27 cellular contexts compared by ENCODE assay signal in the genomic region with DNA sequence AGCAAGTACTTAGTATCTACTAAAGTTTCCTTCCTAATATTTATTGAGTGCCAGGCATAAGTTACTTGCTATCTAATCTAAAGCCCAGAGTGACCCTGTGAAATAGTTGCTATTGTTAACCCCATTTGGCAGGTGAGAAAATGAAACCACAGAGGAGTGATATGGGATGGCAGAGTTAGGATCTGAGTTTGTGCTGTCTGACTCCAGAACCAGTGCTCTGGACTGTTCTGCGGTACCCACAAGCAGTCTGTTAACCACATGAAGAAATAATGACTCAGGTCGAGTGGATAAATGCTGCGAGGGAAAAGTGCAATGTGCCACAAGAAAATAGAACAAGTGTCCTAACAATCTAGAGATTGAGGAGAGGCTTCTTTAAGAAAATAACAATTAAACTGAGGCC.
DNase-seq lines count a peak whose midpoint lies in the region; ATAC-seq and TF ChIP-seq lines count a peak whose summit lies in the region.
"Had no signal": no experiment of that assay in that cellular context is flagged by ENCODE, and none has a peak within 500 bp of the region (broad histone marks: within the 10 kb centered on the region; RNA-seq: fewer than 3 reads in every experiment).

No MANE protein-coding gene starts in this region.

- no peaks in the 10 kb centered on the region for H3K79me1 ChIP-seq in H9 (ENCODE audit: insufficient read depth, low read depth, low read length, poor library complexity, severe bottlenecking)

- in situ Hi-C loops in mammary epithelial cell (cut with MboI; ENCODE audit: low sequenced_read_pairs in 2 of 2), result no loop called here

- no CpG with 5 or more reads among the region's 3 CpGs for WGBS in H9 (ENCODE audit: extremely low coverage, insufficient read length, low lambda C conversion rate)
- 78% methylated on average over 3 of the region's 3 CpGs for WGBS in mammary epithelial cell (ENCODE audit: low coverage, missing lambda C conversion rate)

- H3K9me3 ChIP-seq in H9 (ENCODE audit: control insufficient read depth, low read depth, low read length) (no peaks in the 10 kb centered on the region), mammary epithelial cell (replicated peaks; ENCODE audit: insufficient read depth, low read length) (peaks cover 5% of the 10 kb centered on the region)
- H3K9me3 ChIP-seq: ascending aorta, BE2C, gastroesophageal sphincter, pancreas, stomach, uterus had no signal

- no peak overlapping the region for H4K91ac ChIP-seq in H9 (ENCODE audit: insufficient read length, low read depth, low read length)

- peaks cover 25% of the 10 kb centered on the region for H3K4me1 Mint-ChIP-seq in activated T-cell treated with anti-CD3 and anti-CD28 coated beads, Interleukin-2, amount 50 U/mL, for 72 hours (ENCODE audit: low read depth)
- H3K4me1 Mint-ChIP-seq in activated T-cell treated with anti-CD3 and anti-CD28 coated beads, Interleukin-2, amount 50 U/mL, for 24 hours (ENCODE audit: low read depth), result peaks cover 35% of the 10 kb centered on the region
- H3K4me1 Mint-ChIP-seq in activated T-helper 17 cell treated with anti-CD3 and anti-CD28 coated beads, Interleukin-2, amount 50 U/mL, for 72 hours, result peaks cover 5% of the 10 kb centered on the region
- peaks cover 43% of the 10 kb centered on the region for H3K4me1 Mint-ChIP-seq in stimulated activated effector memory CD8-positive, alpha-beta T cell treated with anti-CD3 and anti-CD28 coated beads, Interleukin-12 subunit alpha, Interleukin-12 subunit beta, amount 100 ng/mL, for 72 hours
- peaks cover 10 to 13% of the 10 kb centered on the region in 2 experiments; a peak in 3 of 4 replicates for H3K4me1 Mint-ChIP-seq in H9

- no TSS peak for BruUV-seq in mammary epithelial cell (replicated peaks; lab: Mats Ljungman, UMichigan)

- H2BK5ac ChIP-seq in H9 (ENCODE audit: insufficient read length, low read length), result no peak overlapping the region

- CTCF ChIA-PET in mammary epithelial cell (lab: Charles Lee; ENCODE audit: low non-redundant PET), result no interaction called here

- no peak overlapping the region for H3T11ph ChIP-seq in H9 (ENCODE audit: low read length)

- no peaks in the 10 kb centered on the region for H3K36me3 ChIP-seq in mammary epithelial cell (ENCODE audit: insufficient read depth, low read length)
- H3K36me3 ChIP-seq: ascending aorta, BE2C, gastroesophageal sphincter, neural progenitor cell, pancreas, stomach, uterus had no signal

- H3K4me1 ChIP-seq in H9 (ENCODE audit: insufficient read depth, low read length), result peaks cover 2% of the 10 kb centered on the region; the same call in 1 of the 2 replicates
- no peaks in the 10 kb centered on the region for H3K4me1 ChIP-seq in mammary epithelial cell (ENCODE audit: insufficient read depth, low read length)
- H3K4me1 ChIP-seq: ascending aorta, BE2C, neural progenitor cell, pancreas, uterus had no signal

- H3K23ac ChIP-seq in H9 (ENCODE audit: insufficient read length, low read depth, low read length), result no peak overlapping the region

- no peak overlapping the region for H2BK20ac ChIP-seq in H9 (ENCODE audit: low read depth, low read length, poor library complexity, severe bottlenecking)

- H3K4me2 ChIP-seq in H9 (ENCODE audit: insufficient read depth, insufficient read length, low read length) (no peak overlapping the region), mammary epithelial cell (ENCODE audit: insufficient read depth, low read depth, low read length) (no peak overlapping the region)
- H3K4me2 ChIP-seq: KMS-11, neural progenitor cell, smooth muscle cell had no signal

- no peak overlapping the region for H3K4me3 Mint-ChIP-seq in activated T-cell treated with anti-CD3 and anti-CD28 coated beads, Interleukin-2, amount 50 U/mL, for 72 hours
- H3K4me3 Mint-ChIP-seq in activated T-cell treated with anti-CD3 and anti-CD28 coated beads, Interleukin-2, amount 50 U/mL, for 24 hours, result no peak overlapping the region
- H3K4me3 Mint-ChIP-seq in activated T-helper 17 cell treated with anti-CD3 and anti-CD28 coated beads, Interleukin-2, amount 50 U/mL, for 72 hours, result no peak overlapping the region
- no peak overlapping the region for H3K4me3 Mint-ChIP-seq in stimulated activated effector memory CD8-positive, alpha-beta T cell treated with anti-CD3 and anti-CD28 coated beads, Interleukin-12 subunit alpha, Interleukin-12 subunit beta, amount 100 ng/mL, for 72 hours
- no peak overlapping the region for H3K4me3 Mint-ChIP-seq in H9
- H3K4me3 Mint-ChIP-seq: activated CD4-positive, alpha-beta T cell treated with anti-CD3 and anti-CD28 coated beads, Interleukin-2, amount 10 ng/mL, durations not matched to agents 7 days and 5 days; activated naive CD8-positive, alpha-beta T cell; memory B cell; neural progenitor cell had no signal

- intact Hi-C loops in mammary epithelial cell (cut with micrococcal nuclease), result no loop called here

- H4K20me1 ChIP-seq in H9 (ENCODE audit: control insufficient read depth, insufficient read depth, insufficient read length) (no peaks in the 10 kb centered on the region), mammary epithelial cell (ENCODE audit: insufficient read depth, low read length) (no peaks in the 10 kb centered on the region)

- ATAC-seq in activated T-cell treated with anti-CD3 and anti-CD28 coated beads, Interleukin-2, amount 50 U/mL, for 72 hours (replicated peaks in 1 of 2), result peak; percentile 42 to 43
- ATAC-seq in activated T-helper 17 cell treated with anti-CD3 and anti-CD28 coated beads, Interleukin-2, amount 50 U/mL, for 72 hours (replicated peaks), result peak; percentile 38
- peak; percentile 44 for ATAC-seq in stimulated activated effector memory CD8-positive, alpha-beta T cell treated with anti-CD3 and anti-CD28 coated beads, Interleukin-12 subunit alpha, Interleukin-12 subunit beta, amount 100 ng/mL, for 72 hours
- ATAC-seq: gastroesophageal sphincter had no signal

- no peak overlapping the region for H2BK12ac ChIP-seq in H9 (ENCODE audit: insufficient read length, low read depth, low read length)

- H3K79me2 ChIP-seq in H9 (ENCODE audit: insufficient read depth, low read length), result no peaks in the 10 kb centered on the region
- no peaks in the 10 kb centered on the region for H3K79me2 ChIP-seq in mammary epithelial cell (ENCODE audit: insufficient read depth, low read length)

- H3K14ac ChIP-seq in H9 (ENCODE audit: insufficient read depth, low read length), result no peak overlapping the region

- H2AK5ac ChIP-seq in H9 (ENCODE audit: insufficient read length, low read length), result no peak overlapping the region

- H3K9ac ChIP-seq in H9 (ENCODE audit: extremely low read depth, insufficient read length, low read length) (no peak overlapping the region), mammary epithelial cell (ENCODE audit: insufficient read depth, low read length) (no peak overlapping the region)
- H3K9ac ChIP-seq: KMS-11, neural progenitor cell had no signal

- H3K27ac ChIP-seq in HL-60 (replicated peaks) (peak overlapping the region; percentile 9), H9 (ENCODE audit: insufficient read length, low read depth, low read length) (no peak overlapping the region), mammary epithelial cell (ENCODE audit: insufficient read depth, low read depth, low read length) (no peak overlapping the region)
- H3K27ac ChIP-seq: ascending aorta, gastroesophageal sphincter, KMS-11, neural progenitor cell, pancreas, uterus, VCaP had no signal

- H4K8ac ChIP-seq in H9 (replicated peaks; ENCODE audit: insufficient read length, low read depth, low read length), result no peak overlapping the region

- no peaks in the 10 kb centered on the region for H3K36me3 Mint-ChIP-seq in activated T-cell treated with anti-CD3 and anti-CD28 coated beads, Interleukin-2, amount 50 U/mL, for 72 hours (ENCODE audit: insufficient read depth in 2 of 2)
- H3K36me3 Mint-ChIP-seq in activated T-cell treated with anti-CD3 and anti-CD28 coated beads, Interleukin-2, amount 50 U/mL, for 24 hours (ENCODE audit: low read depth), result no peaks in the 10 kb centered on the region
- no peaks in the 10 kb centered on the region for H3K36me3 Mint-ChIP-seq in activated T-helper 17 cell treated with anti-CD3 and anti-CD28 coated beads, Interleukin-2, amount 50 U/mL, for 72 hours (ENCODE audit: low read depth)
- H3K36me3 Mint-ChIP-seq in stimulated activated effector memory CD8-positive, alpha-beta T cell treated with anti-CD3 and anti-CD28 coated beads, Interleukin-12 subunit alpha, Interleukin-12 subunit beta, amount 100 ng/mL, for 72 hours, result peaks cover 9% of the 10 kb centered on the region
- no peaks in the 10 kb centered on the region for H3K36me3 Mint-ChIP-seq in H9 (ENCODE audit: insufficient read depth in 1 of 3, low read depth in 3 of 3)
- H3K36me3 Mint-ChIP-seq: activated naive CD8-positive, alpha-beta T cell; memory B cell; neural progenitor cell had no signal

- H3K27me3 ChIP-seq in HL-60 (ENCODE audit: insufficient read depth, poor library complexity, severe bottlenecking) (no peaks in the 10 kb centered on the region), H9 (ENCODE audit: insufficient read depth, low read length) (no peaks in the 10 kb centered on the region), mammary epithelial cell (ENCODE audit: insufficient read depth, low read length) (no peaks in the 10 kb centered on the region)
- H3K27me3 ChIP-seq: ascending aorta, BE2C, neural progenitor cell, pancreas, stomach, uterus had no signal

- dilution Hi-C loops in mammary epithelial cell (cut with HindIII; ENCODE audit: low sequenced_read_pairs), result no loop called here

- no peak overlapping the region for H2BK15ac ChIP-seq in H9 (ENCODE audit: low read depth, low read length)

- H3K9me3 Mint-ChIP-seq in activated T-cell treated with anti-CD3 and anti-CD28 coated beads, Interleukin-2, amount 50 U/mL, for 72 hours, result no peaks in the 10 kb centered on the region
- H3K9me3 Mint-ChIP-seq in activated T-cell treated with anti-CD3 and anti-CD28 coated beads, Interleukin-2, amount 50 U/mL, for 24 hours, result no peaks in the 10 kb centered on the region
- H3K9me3 Mint-ChIP-seq in activated T-helper 17 cell treated with anti-CD3 and anti-CD28 coated beads, Interleukin-2, amount 50 U/mL, for 72 hours, result no peaks in the 10 kb centered on the region
- H3K9me3 Mint-ChIP-seq in stimulated activated effector memory CD8-positive, alpha-beta T cell treated with anti-CD3 and anti-CD28 coated beads, Interleukin-12 subunit alpha, Interleukin-12 subunit beta, amount 100 ng/mL, for 72 hours, result no peaks in the 10 kb centered on the region
- H3K9me3 Mint-ChIP-seq in H9, result no peaks in the 10 kb centered on the region
- H3K9me3 Mint-ChIP-seq: activated CD4-positive, alpha-beta T cell treated with anti-CD3 and anti-CD28 coated beads, Interleukin-2, amount 10 ng/mL, durations not matched to agents 7 days and 5 days; activated T-helper 2 cell treated with anti-CD3 and anti-CD28 coated beads, Interferon-gamma antibody, Interleukin-2, Interleukin-4, amounts not matched to agents 10 μg/mL and 5 μg/mL and 100 μg/mL, durations not matched to agents 14 hours and 24 hours and 36 hours; memory B cell; neural progenitor cell had no signal

- H2AFZ ChIP-seq in H9 (ENCODE audit: low read length) (no peak overlapping the region), mammary epithelial cell (ENCODE audit: low read depth, low read length) (no peak overlapping the region)
- H2AFZ ChIP-seq: neural progenitor cell had no signal

- DNase-seq in activated T-cell treated with anti-CD3 and anti-CD28 coated beads, Interleukin-2, amount 50 U/mL, for 72 hours, result no peak
- no peak for DNase-seq in activated T-cell treated with anti-CD3 and anti-CD28 coated beads, Interleukin-2, amount 50 U/mL, for 24 hours
- no peak for DNase-seq in HL-60 (ENCODE audit: low read depth in 1 of 2, low spot score in 1 of 2)
- peak in 1 of 2 donors; percentile 62 for DNase-seq in stimulated activated effector memory CD8-positive, alpha-beta T cell treated with anti-CD3 and anti-CD28 coated beads, Interleukin-12 subunit alpha, Interleukin-12 subunit beta, amount 100 ng/mL, for 72 hours (ENCODE audit: low spot score in 2 of 2)
- no peak for DNase-seq in H9
- no peak for DNase-seq in mammary epithelial cell
- DNase-seq: ACHN; activated CD4-positive, alpha-beta T cell treated with anti-CD3 and anti-CD28 coated beads, Interleukin-2, amount 10 ng/mL, durations not matched to agents 7 days and 5 days; activated CD8-positive, alpha-beta memory T cell treated with anti-CD3 and anti-CD28 coated beads, Interleukin-2, amount 50 U/mL, for 48 hours; BE2C; H7; left cardiac atrium; NCI-H146; pancreas; stimulated activated CD4-positive, alpha-beta T cell treated with anti-CD3 and anti-CD28 coated beads, Interleukin-1b, Interleukin-23, amount 100 ng/mL, for 48 hours; stomach; uterus had no signal

- no peak for TF ChIP-seq CTCF in HL-60 (IDR thresholded peaks at IDR 0.05; ENCODE audit: insufficient read depth, low read length)
- TF ChIP-seq CTCF in H9 (conservative IDR thresholded peaks at IDR 0.05), result no peak
- no peak for TF ChIP-seq CTCF in mammary epithelial cell (conservative IDR thresholded peaks at IDR 0.05 in 1 of 2, IDR thresholded peaks at IDR 0.05 in 1 of 2; ENCODE audit: extremely low read depth in 1 of 2, insufficient read depth in 1 of 2, low read depth in 1 of 2, low read length in 2 of 2)

- H3K4me3 ChIP-seq in HL-60 (replicated peaks; ENCODE audit: insufficient read depth, low read length) (no peak overlapping the region), mammary epithelial cell (replicated peaks in 1 of 3; ENCODE audit: insufficient read depth in 1 of 3, low read depth in 2 of 3, low read length in 3 of 3) (no peak overlapping the region)
- H3K4me3 ChIP-seq: ascending aorta, gastroesophageal sphincter, neural progenitor cell, pancreas, smooth muscle cell, stomach, uterus had no signal

- peaks cover 5% of the 10 kb centered on the region for H3K27me3 Mint-ChIP-seq in activated T-cell treated with anti-CD3 and anti-CD28 coated beads, Interleukin-2, amount 50 U/mL, for 72 hours (ENCODE audit: low read depth)
- no peaks in the 10 kb centered on the region for H3K27me3 Mint-ChIP-seq in activated T-cell treated with anti-CD3 and anti-CD28 coated beads, Interleukin-2, amount 50 U/mL, for 24 hours
- no peaks in the 10 kb centered on the region for H3K27me3 Mint-ChIP-seq in activated T-helper 17 cell treated with anti-CD3 and anti-CD28 coated beads, Interleukin-2, amount 50 U/mL, for 72 hours
- H3K27me3 Mint-ChIP-seq in H9 (ENCODE audit: low read depth), result no peaks in the 10 kb centered on the region; the same call in 1 of the 2 replicates
- H3K27me3 Mint-ChIP-seq: activated CD4-positive, alpha-beta T cell treated with anti-CD3 and anti-CD28 coated beads, Interleukin-2, amount 10 ng/mL, durations not matched to agents 7 days and 5 days; activated naive CD8-positive, alpha-beta T cell; memory B cell had no signal

- H2BK120ac ChIP-seq in H9 (ENCODE audit: low read depth, low read length, poor library complexity, severe bottlenecking), result no peak overlapping the region

- H3K4ac ChIP-seq in H9 (ENCODE audit: low read depth, low read length), result no peak overlapping the region

- no peak overlapping the region for H4K5ac ChIP-seq in H9 (ENCODE audit: insufficient read length, low read depth, low read length)

- no peak overlapping the region for H3K27ac Mint-ChIP-seq in activated T-cell treated with anti-CD3 and anti-CD28 coated beads, Interleukin-2, amount 50 U/mL, for 72 hours
- H3K27ac Mint-ChIP-seq in activated T-cell treated with anti-CD3 and anti-CD28 coated beads, Interleukin-2, amount 50 U/mL, for 24 hours, result no peak overlapping the region
- H3K27ac Mint-ChIP-seq in activated T-helper 17 cell treated with anti-CD3 and anti-CD28 coated beads, Interleukin-2, amount 50 U/mL, for 72 hours, result no peak overlapping the region
- H3K27ac Mint-ChIP-seq in stimulated activated effector memory CD8-positive, alpha-beta T cell treated with anti-CD3 and anti-CD28 coated beads, Interleukin-12 subunit alpha, Interleukin-12 subunit beta, amount 100 ng/mL, for 72 hours, result no peak overlapping the region
- no peak overlapping the region for H3K27ac Mint-ChIP-seq in H9
- H3K27ac Mint-ChIP-seq: activated CD4-positive, alpha-beta T cell treated with anti-CD3 and anti-CD28 coated beads, Interleukin-2, amount 10 ng/mL, durations not matched to agents 7 days and 5 days; activated naive CD8-positive, alpha-beta T cell; activated T-helper 2 cell treated with anti-CD3 and anti-CD28 coated beads, Interferon-gamma antibody, Interleukin-2, Interleukin-4, amounts not matched to agents 10 μg/mL and 5 μg/mL and 100 μg/mL, durations not matched to agents 14 hours and 24 hours and 36 hours; memory B cell; neural progenitor cell had no signal

- H3K23me2 ChIP-seq in H9 (ENCODE audit: insufficient read length, low read depth, low read length, poor library complexity, severe bottlenecking), result no peaks in the 10 kb centered on the region

- no peak overlapping the region for H3K56ac ChIP-seq in H9 (ENCODE audit: insufficient read length, low read depth, low read length)

- H3K18ac ChIP-seq in H9 (ENCODE audit: insufficient read length, low read depth, low read length), result no peak overlapping the region
